ENCODE assay signal across 9 cellular contexts in genomic region chr20:44268802-44269201, GRCh38. TPM values are rescaled to one million over a fixed set of nuclear protein-coding genes. Genes with fewer than 3 reads are reported as not detected.
"Had no signal": no experiment of that assay in that cellular context is flagged by ENCODE, and none has a peak within 500 bp of the region (broad histone marks: within the 10 kb centered on the region; RNA-seq: fewer than 3 reads in every experiment).

No MANE protein-coding gene starts in this region.

- H3K27ac Mint-ChIP-seq: HFFc6 had no signal

- H3K27ac ChIP-seq: HL-60 had no signal

- H3K4me3 Mint-ChIP-seq: HFFc6 had no signal

- H3K9me3 Mint-ChIP-seq: HFFc6 had no signal

- H3K36me3 ChIP-seq: HAP-1 had no signal

- ATAC-seq: HCT116, K562 had no signal

- FAIRE-seq: K562 had no signal

- DNase-seq: GOT3, H7, HFFc6, IMR-90 had no signal

- H3K9me3 ChIP-seq: HAP-1 had no signal

- H3K4me1 ChIP-seq: HAP-1 had no signal

- H3K4me3 ChIP-seq: HAP-1, K562 had no signal

RNA-seq across cellular contexts. Expression of gene GDAP1L1, which starts 21.7 kb away (rescaled TPM):
- total RNA-seq: HFFc6, HT1080, IMR-90 had no signal
- polyA plus RNA-seq: IMR-90 had no signal
